21 cellular contexts compared by ENCODE assay signal in genomic region chr11:75792127-75792731, GRCh38. TPM values are rescaled to one million over a fixed set of nuclear protein-coding genes. Genes with fewer than 3 reads are reported as not detected.
DNase-seq lines count a peak whose midpoint lies in the region; ATAC-seq, FAIRE-seq and TF ChIP-seq lines count a peak whose summit lies in the region.
"Had no signal": no experiment of that assay in that cellular context is flagged by ENCODE, and none has a peak within 500 bp of the region (broad histone marks: within the 10 kb centered on the region; RNA-seq: fewer than 3 reads in every experiment).

No MANE protein-coding gene starts in this region.

- TF ChIP-seq CTCF in GM23338 (conservative IDR thresholded peaks at IDR 0.05; ENCODE audit: low read depth in 2 of 2) (no peak), HepG2 (CRISPR knock-in tag; IDR thresholded peaks at IDR 0.05) (no peak), chondrocyte (IDR thresholded peaks at IDR 0.05) (no peak)

- H3K4me3 ChIP-seq in GM23338 = no peak overlapping the region
- H3K4me3 ChIP-seq in HepG2 (replicated peaks in 1 of 3; ENCODE audit: insufficient read depth in 1 of 3, low read depth in 2 of 3, low read length in 3 of 3) = no peak overlapping the region

- POLR2A ChIA-PET in HepG2 (lab: Yijun Ruan, JAX) = interaction anchor here (0.7 to 7.1 kb wide), 7 partner anchors 9 to 73 kb away, joined by 3 to 138 read pairs (median 8); partner anchors contain the start of genes DGAT2 and UVRAG

- H3K4me2 ChIP-seq in GM23338 (no peak overlapping the region), HepG2 (ENCODE audit: low read depth, low read length) (no peak overlapping the region)

- TF ChIP-seq EP300 in HepG2 (IDR thresholded peaks at IDR 0.05; ENCODE audit: low read depth in 2 of 2, low read length in 2 of 2) (no peak), HepG2 (CRISPR knock-in tag; IDR thresholded peaks at IDR 0.05; ENCODE audit: borderline replicate concordance) (no peak)

- H3K4me1 Mint-ChIP-seq in GM23338 (0 out of 3 replicates have a peak, but pooled peaks cover 2% of the 10 kb centered on the region), chondrocyte (ENCODE audit: low read depth) (no peaks in the 10 kb centered on the region)
- no peaks in the 10 kb centered on the region for H3K4me1 Mint-ChIP-seq in stimulated activated effector memory CD8-positive, alpha-beta T cell treated with anti-CD3 and anti-CD28 coated beads, Interleukin-12 subunit alpha, Interleukin-12 subunit beta, amount 100 ng/mL, for 72 hours
- H3K4me1 Mint-ChIP-seq: CD4-positive, CD25-positive, alpha-beta regulatory T cell had no signal

- H3K9me3 Mint-ChIP-seq in GM23338 = no peaks in the 10 kb centered on the region
- H3K9me3 Mint-ChIP-seq in stimulated activated effector memory CD8-positive, alpha-beta T cell treated with anti-CD3 and anti-CD28 coated beads, Interleukin-12 subunit alpha, Interleukin-12 subunit beta, amount 100 ng/mL, for 72 hours = no peaks in the 10 kb centered on the region
- no peaks in the 10 kb centered on the region for H3K9me3 Mint-ChIP-seq in chondrocyte (ENCODE audit: low read depth)
- H3K9me3 Mint-ChIP-seq: CD4-positive, CD25-positive, alpha-beta regulatory T cell had no signal

- H3K27me3 Mint-ChIP-seq in GM23338 (ENCODE audit: insufficient read depth, low read depth, poor library complexity) (peaks cover 7% of the 10 kb centered on the region), chondrocyte (ENCODE audit: low read depth) (no peaks in the 10 kb centered on the region)
- H3K27me3 Mint-ChIP-seq: CD4-positive, CD25-positive, alpha-beta regulatory T cell had no signal

- H3K27ac ChIP-seq in GM23338 (ENCODE audit: low read depth) (no peak overlapping the region), HepG2 (ENCODE audit: extremely low read length, insufficient read depth, low read length) (peak overlapping the region; percentile 54)

- H2AFZ ChIP-seq in GM23338 (no peak overlapping the region), HepG2 (ENCODE audit: low read length) (no peak overlapping the region)

- H3K36me3 ChIP-seq in GM23338 (ENCODE audit: insufficient read depth) = no peaks in the 10 kb centered on the region
- peaks cover 7 to 50% of the 10 kb centered on the region in 2 experiments for H3K36me3 ChIP-seq in HepG2 (replicated peaks in 1 of 2; ENCODE audit: control insufficient read depth in 1 of 2, insufficient read depth in 2 of 2, low read length in 2 of 2)
- H3K36me3 ChIP-seq: BE2C had no signal

- no peak for TF ChIP-seq RAD21 in HepG2 (CRISPR knock-in tag; IDR thresholded peaks at IDR 0.05)

- no peak for FAIRE-seq in HepG2 (lab: Jason Lieb, UNC)
- FAIRE-seq: H54, RCC 7860 had no signal

- ATAC-seq in GM23338 = peak; percentile 24; the same call in 1 of the 3 replicates
- ATAC-seq in HepG2 = no peak
- ATAC-seq in stimulated activated effector memory CD8-positive, alpha-beta T cell treated with anti-CD3 and anti-CD28 coated beads, Interleukin-12 subunit alpha, Interleukin-12 subunit beta, amount 100 ng/mL, for 72 hours = no peak
- ATAC-seq in HG03097 (IDR thresholded peaks at IDR 0.05; ENCODE audit: low FRiP score, unreplicated experiment) = no peak

- H3K9ac ChIP-seq in HepG2 (ENCODE audit: insufficient read depth, low read depth, low read length) = no peak overlapping the region

- H3K9me3 ChIP-seq in HepG2 (ENCODE audit: low read length) = no peaks in the 10 kb centered on the region
- H3K9me3 ChIP-seq: BE2C, Caco-2 had no signal

- H3K9me2 ChIP-seq in GM23338 (ENCODE audit: insufficient read depth) = no peaks in the 10 kb centered on the region

- intact Hi-C loops in HepG2 (cut with micrococcal nuclease; ENCODE audit: unreplicated experiment) = no loop called here

- CTCF ChIA-PET in HepG2 (lab: Yijun Ruan, JAX; ENCODE audit: low intra/inter-chr PET ratio, low total read pairs) = no interaction called here

- DNase-seq in GM23338 (ENCODE audit: low spot score) (no peak), NCI-H146 treated with DMSO at 0.1 percent for 48 hours (lab: John Stamatoyannopoulos, UW; ENCODE audit: unreplicated experiment) (peak; percentile 55), HepG2 (ENCODE audit: low spot score) (no peak), chondrocyte (ENCODE audit: low spot score) (no peak)
- DNase-seq in stimulated activated effector memory CD8-positive, alpha-beta T cell treated with anti-CD3 and anti-CD28 coated beads, Interleukin-12 subunit alpha, Interleukin-12 subunit beta, amount 100 ng/mL, for 72 hours (ENCODE audit: low spot score in 2 of 2) = no peak
- DNase-seq in activated effector memory CD4-positive, alpha-beta T cell treated with Interleukin-2 at 50 U/mL for 16 hours = no peak
- DNase-seq: BE2C; Caco-2; CD4-positive, CD25-positive, alpha-beta regulatory T cell; DMS 273 treated with DMSO at 0.1 percent for 48 hours; DMS79 treated with DMSO at 0.1 percent for 48 hours; KBM-7; NCI-H1092 treated with DMSO at 0.1 percent for 48 hours; NCI-H1436 treated with DMSO at 0.1 percent for 48 hours; NCI-H2029 treated with DMSO at 0.1 percent for 48 hours; NCI-H226; NCI-H510A treated with DMSO at 0.1 percent for 48 hours; NCI-H774 had no signal

- no peaks in the 10 kb centered on the region for H3F3A ChIP-seq in GM23338 (replicated peaks; ENCODE audit: low read depth)

- no peaks in the 10 kb centered on the region for H3K36me3 Mint-ChIP-seq in GM23338 (ENCODE audit: low read depth)
- H3K36me3 Mint-ChIP-seq in stimulated activated effector memory CD8-positive, alpha-beta T cell treated with anti-CD3 and anti-CD28 coated beads, Interleukin-12 subunit alpha, Interleukin-12 subunit beta, amount 100 ng/mL, for 72 hours = no peaks in the 10 kb centered on the region
- H3K36me3 Mint-ChIP-seq in chondrocyte (ENCODE audit: low read depth) = no peaks in the 10 kb centered on the region
- H3K36me3 Mint-ChIP-seq: CD4-positive, CD25-positive, alpha-beta regulatory T cell had no signal

- BruUV-seq in HepG2 (replicated peaks; lab: Mats Ljungman, UMichigan) = no TSS peak

- no peak overlapping the region for H3K4me3 Mint-ChIP-seq in GM23338
- no peak overlapping the region for H3K4me3 Mint-ChIP-seq in stimulated activated effector memory CD8-positive, alpha-beta T cell treated with anti-CD3 and anti-CD28 coated beads, Interleukin-12 subunit alpha, Interleukin-12 subunit beta, amount 100 ng/mL, for 72 hours
- no peak overlapping the region for H3K4me3 Mint-ChIP-seq in chondrocyte (ENCODE audit: unreplicated experiment)
- H3K4me3 Mint-ChIP-seq: CD4-positive, CD25-positive, alpha-beta regulatory T cell had no signal

- in situ Hi-C loops in HepG2 (cut with HindIII; ENCODE audit: extremely low pct_ligation_motif_present, low pct_unique_long_range_greater_than_20kb) = no loop called here

- H3K27me3 ChIP-seq in GM23338 (ENCODE audit: insufficient read depth) (no peaks in the 10 kb centered on the region), HepG2 (ENCODE audit: control insufficient read depth in 1 of 2, insufficient read depth in 2 of 2, low read length in 2 of 2) (no peaks in the 10 kb centered on the region)
- H3K27me3 ChIP-seq: BE2C had no signal

- no peaks in the 10 kb centered on the region for H3K4me1 ChIP-seq in GM23338 (ENCODE audit: insufficient read depth)
- peaks cover 73% of the 10 kb centered on the region for H3K4me1 ChIP-seq in HepG2 (ENCODE audit: insufficient read depth, low read length)
- H3K4me1 ChIP-seq: BE2C had no signal

- H3K27ac Mint-ChIP-seq in GM23338 = no peak overlapping the region
- H3K27ac Mint-ChIP-seq in stimulated activated effector memory CD8-positive, alpha-beta T cell treated with anti-CD3 and anti-CD28 coated beads, Interleukin-12 subunit alpha, Interleukin-12 subunit beta, amount 100 ng/mL, for 72 hours = peak overlapping the region; percentile 23
- H3K27ac Mint-ChIP-seq in chondrocyte (ENCODE audit: unreplicated experiment) = no peak overlapping the region
- H3K27ac Mint-ChIP-seq: CD4-positive, CD25-positive, alpha-beta regulatory T cell had no signal

- H4K20me1 ChIP-seq in GM23338 (replicated peaks; ENCODE audit: insufficient read depth) = no peaks in the 10 kb centered on the region
- no peaks in the 10 kb centered on the region for H4K20me1 ChIP-seq in HepG2 (ENCODE audit: insufficient read depth, low read length)

- TF ChIP-seq POLR2A in HepG2 (IDR thresholded peaks at IDR 0.05; ENCODE audit: insufficient read depth in 1 of 2, low read depth in 2 of 2, low read length in 2 of 2) = no peak

- H3K79me2 ChIP-seq in GM23338 (replicated peaks; ENCODE audit: insufficient read depth) (no peaks in the 10 kb centered on the region), HepG2 (ENCODE audit: insufficient read depth, low read length) (no peaks in the 10 kb centered on the region)

- WGBS in HepG2 (ENCODE audit: low lambda C conversion rate) = 92% methylated on average over 2 of the region's 6 CpGs

RNA-seq across cellular contexts. Expression of gene UVRAG, which starts 22.8 kb away (rescaled TPM):
- 11.4 and 15.3 TPM in 2 replicates for total RNA-seq in GM23338 (2014; rRNA removed; shearing (Covaris generic))
- polyA plus RNA-seq in GM23338 (2016; fragmentation: Nextera tagmentation; extraction: Ambion mirVana) (15.4 and 17.4 TPM in 2 replicates), HepG2 (2011; rRNA removed) (8.9 and 9.7 TPM in 2 replicates)
- total RNA-seq in HepG2 (2016; rRNA removed; fragmentation: Illumina TruSeq; extraction: Trizol) (17.2 and 17.3 TPM in 2 replicates), chondrocyte (15.7 to 32.5 TPM (median 16.9 TPM) in 3 replicates)
- 6.1 and 9.8 TPM in 2 replicates for total RNA-seq in HepG2 (2016; cell fraction: cytosol; rRNA removed; fragmentation: Illumina TruSeq; extraction: Trizol; ENCODE audit: low read depth)
- total RNA-seq in HepG2 (2016; cell fraction: insoluble cytoplasmic fraction; rRNA removed; fragmentation: Illumina TruSeq; extraction: Trizol) = 15.0 and 18.0 TPM in 2 replicates
- total RNA-seq in HepG2 (2016; cell fraction: membrane; rRNA removed; fragmentation: Illumina TruSeq; extraction: Trizol) = 11.6 and 11.7 TPM in 2 replicates
- total RNA-seq in HepG2 (2016; cell fraction: nucleus; rRNA removed; fragmentation: Illumina TruSeq; extraction: Trizol) = 43.2 and 46.0 TPM in 2 replicates
- 5.6 and 7.4 TPM in 2 replicates for polyA plus RNA-seq in HepG2 (2011; cell fraction: cytosol; rRNA removed)
- 8.4 TPM in 2 replicates for polyA plus RNA-seq in HepG2 (2011; cell fraction: nucleus; rRNA removed)
- polyA plus RNA-seq in HepG2 (2012) = 8.4 and 11.9 TPM in 2 replicates
- 1.5 and 1.6 TPM in 2 replicates for polyA plus RNA-seq in HepG2 (2016; cell fraction: cytosol; fragmentation: Illumina TruSeq; extraction: Trizol; ENCODE audit: low read depth)
- 10.9 and 14.5 TPM in 2 replicates for polyA plus RNA-seq in HepG2 (2016; cell fraction: insoluble cytoplasmic fraction; fragmentation: Illumina TruSeq; extraction: Trizol; ENCODE audit: low read depth)
- 5.0 and 5.5 TPM in 2 replicates for polyA plus RNA-seq in HepG2 (2016; cell fraction: membrane; fragmentation: Illumina TruSeq; extraction: Trizol; ENCODE audit: low read depth)
- polyA plus RNA-seq in HepG2 (2016; cell fraction: nucleus; fragmentation: Illumina TruSeq; extraction: Trizol; ENCODE audit: insufficient read depth, low read depth) = 20.6 and 22.8 TPM in 2 replicates
- polyA minus RNA-seq in HepG2 (2011; rRNA and poly(A)+ RNA removed; ENCODE audit: low replicate concordance) = 10.9 and 19.7 TPM in 2 replicates
- 5.9 and 6.2 TPM in 2 replicates for polyA minus RNA-seq in HepG2 (2011; cell fraction: cytosol; rRNA and poly(A)+ RNA removed)
- 77.1 and 79.4 TPM in 2 replicates for polyA minus RNA-seq in HepG2 (2011; cell fraction: nucleus; rRNA and poly(A)+ RNA removed)

RNA-seq across cellular contexts. Expression of gene DGAT2, which starts 23.7 kb away (rescaled TPM):
- total RNA-seq in GM23338 (2014; rRNA removed; shearing (Covaris generic)) = 1.6 and 2.6 TPM in 2 replicates
- polyA plus RNA-seq in GM23338 (2016; fragmentation: Nextera tagmentation; extraction: Ambion mirVana) (1.9 TPM in 2 replicates), HepG2 (2011; rRNA removed) (39.0 and 47.6 TPM in 2 replicates)
- total RNA-seq in HepG2 (2016; rRNA removed; fragmentation: Illumina TruSeq; extraction: Trizol) (39.4 and 65.6 TPM in 2 replicates), chondrocyte (1.3 to 1.6 TPM in 2 of 3 replicates, not detected in the other)
- total RNA-seq in HepG2 (2016; cell fraction: cytosol; rRNA removed; fragmentation: Illumina TruSeq; extraction: Trizol; ENCODE audit: low read depth) = 13.6 and 17.8 TPM in 2 replicates
- total RNA-seq in HepG2 (2016; cell fraction: insoluble cytoplasmic fraction; rRNA removed; fragmentation: Illumina TruSeq; extraction: Trizol) = 37.7 and 67.0 TPM in 2 replicates
- total RNA-seq in HepG2 (2016; cell fraction: membrane; rRNA removed; fragmentation: Illumina TruSeq; extraction: Trizol) = 33.7 and 43.0 TPM in 2 replicates
- 51.0 and 57.6 TPM in 2 replicates for total RNA-seq in HepG2 (2016; cell fraction: nucleus; rRNA removed; fragmentation: Illumina TruSeq; extraction: Trizol)
- 38.9 and 41.0 TPM in 2 replicates for polyA plus RNA-seq in HepG2 (2011; cell fraction: cytosol; rRNA removed)
- 13.1 and 13.7 TPM in 2 replicates for polyA plus RNA-seq in HepG2 (2011; cell fraction: nucleus; rRNA removed)
- 15.7 and 19.7 TPM in 2 replicates for polyA plus RNA-seq in HepG2 (2012)
- 13.9 and 19.4 TPM in 2 replicates for polyA plus RNA-seq in HepG2 (2016; cell fraction: cytosol; fragmentation: Illumina TruSeq; extraction: Trizol; ENCODE audit: low read depth)
- polyA plus RNA-seq in HepG2 (2016; cell fraction: insoluble cytoplasmic fraction; fragmentation: Illumina TruSeq; extraction: Trizol; ENCODE audit: low read depth) = 39.1 and 40.5 TPM in 2 replicates
- polyA plus RNA-seq in HepG2 (2016; cell fraction: membrane; fragmentation: Illumina TruSeq; extraction: Trizol; ENCODE audit: low read depth) = 26.5 and 38.6 TPM in 2 replicates
- polyA plus RNA-seq in HepG2 (2016; cell fraction: nucleus; fragmentation: Illumina TruSeq; extraction: Trizol; ENCODE audit: insufficient read depth, low read depth) = 85.2 and 85.5 TPM in 2 replicates
- 9.8 and 63.2 TPM in 2 replicates for polyA minus RNA-seq in HepG2 (2011; rRNA and poly(A)+ RNA removed; ENCODE audit: low replicate concordance)
- polyA minus RNA-seq in HepG2 (2011; cell fraction: cytosol; rRNA and poly(A)+ RNA removed) = 11.2 and 11.5 TPM in 2 replicates
- 9.3 and 9.8 TPM in 2 replicates for polyA minus RNA-seq in HepG2 (2011; cell fraction: nucleus; rRNA and poly(A)+ RNA removed)
